8 cellular contexts compared by ENCODE assay signal in the genomic region with DNA sequence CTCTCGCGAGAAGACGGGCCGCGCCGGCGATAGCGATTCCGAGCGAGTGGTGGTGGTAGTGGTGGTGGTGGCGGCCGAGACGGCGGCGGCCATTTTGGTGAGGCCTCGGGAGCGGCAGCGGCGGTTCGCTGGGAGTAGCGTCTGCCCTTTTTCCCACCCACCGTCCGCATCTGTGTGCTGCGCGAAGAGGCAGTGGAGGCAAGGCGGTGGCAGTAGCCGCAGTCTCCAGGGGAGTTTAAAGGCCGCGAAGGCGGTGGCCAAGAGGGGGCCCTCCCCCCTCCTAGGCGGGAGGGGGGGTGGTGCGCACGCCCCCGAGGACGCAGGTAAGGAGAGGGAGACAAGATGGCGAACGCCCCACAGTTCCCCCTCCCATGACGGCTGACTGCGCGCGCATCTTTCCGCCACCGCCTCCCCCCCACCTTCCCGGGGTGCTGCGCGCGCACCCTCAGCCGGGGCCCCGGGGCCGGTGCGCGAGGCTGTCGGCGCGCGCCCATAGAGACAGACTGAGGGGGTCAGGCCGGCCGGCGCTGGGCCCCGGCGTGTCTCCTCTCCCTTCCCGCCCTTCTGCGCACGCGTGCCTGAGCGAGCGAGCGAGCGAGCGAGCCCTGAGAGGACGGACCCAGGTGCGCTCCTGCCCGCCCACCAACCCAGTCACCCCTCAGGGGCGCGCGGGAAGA. TPM values are rescaled to one million over a fixed set of nuclear protein-coding genes. Genes with fewer than 3 reads are reported as not detected.
A peak's percentile ranks its signal among the peaks of the same experiment; 100 is the strongest.
DNase-seq lines count a peak whose midpoint lies in the region; ATAC-seq and TF ChIP-seq lines count a peak whose summit lies in the region.

No MANE protein-coding gene starts in this region.

- H3K9me3 Mint-ChIP-seq in CD4-positive, alpha-beta T cell, result no peaks in the 10 kb centered on the region

- H3K4me3 ChIP-seq in right lobe of liver, result peak overlapping the region; percentile 93 to 98 (median 95)

- H3K27ac ChIP-seq in CD4-positive, alpha-beta T cell (ENCODE audit: low read depth, low read length), result peak overlapping the region; percentile 100
- peak overlapping the region; percentile 98 to 100 (median 100) for H3K27ac ChIP-seq in right lobe of liver

- no peaks in the 10 kb centered on the region for H3K27me3 Mint-ChIP-seq in CD4-positive, alpha-beta T cell

- peak overlapping the region; percentile 100 for H3K27ac Mint-ChIP-seq in CD4-positive, alpha-beta T cell

- H3K36me3 ChIP-seq in right lobe of liver, result peaks cover 0 to 28% (median 15%) of the 10 kb centered on the region in 4 donors

- CTCF ChIA-PET in CD4-positive, alpha-beta T cell (lab: Charles Lee), result interaction anchor here (1.3 to 2.2 kb wide), 3 partner anchors 39 to 70 kb away, joined by 5 to 16 read pairs (median 14); a partner anchor contains a TSS

- H3K4me1 Mint-ChIP-seq in CD4-positive, alpha-beta T cell (ENCODE audit: low read depth), result peaks cover 37% of the 10 kb centered on the region

- H3K36me3 Mint-ChIP-seq in CD4-positive, alpha-beta T cell (ENCODE audit: low read depth), result peaks cover 47% of the 10 kb centered on the region

- H3K4me3 Mint-ChIP-seq in CD4-positive, alpha-beta T cell, result peak overlapping the region; percentile 98

- H3K9me3 ChIP-seq in CD4-positive, alpha-beta T cell (ENCODE audit: control insufficient read depth, low read length), result no peaks in the 10 kb centered on the region
- no peaks in the 10 kb centered on the region for H3K9me3 ChIP-seq in right lobe of liver

- no peaks in the 10 kb centered on the region for H3K27me3 ChIP-seq in CD4-positive, alpha-beta T cell (ENCODE audit: control insufficient read depth, insufficient read depth, low read length)
- no peaks in the 10 kb centered on the region for H3K27me3 ChIP-seq in right lobe of liver

- POLR2A ChIA-PET in CD4-positive, alpha-beta T cell (lab: Charles Lee), result interaction anchor here (0.7 to 6.8 kb wide), 13 partner anchors 17 to 633 kb away, joined by 3 to 82 read pairs (median 6); a partner anchor contains a TSS

- H3K4me1 ChIP-seq in right lobe of liver, result peaks cover 0 to 21% (median 10%) of the 10 kb centered on the region in 4 donors

- peak; percentile 75 for ATAC-seq in CD4-positive, alpha-beta T cell (ENCODE audit: poor library complexity)
- peak; percentile 53 for ATAC-seq in GM19438 (IDR thresholded peaks at IDR 0.05; ENCODE audit: low read depth, unreplicated experiment)
- peak; percentile 64 for ATAC-seq in HG03565 (IDR thresholded peaks at IDR 0.05; ENCODE audit: unreplicated experiment)
- ATAC-seq in right lobe of liver, result peak; percentile 77 to 86 (median 84)

- TF ChIP-seq CTCF in CD4-positive, alpha-beta T cell (IDR thresholded peaks at IDR 0.05), result no peak
- no peak for TF ChIP-seq CTCF in right lobe of liver (IDR thresholded peaks at IDR 0.05)

- TF ChIP-seq POLR2A in right lobe of liver (IDR thresholded peaks at IDR 0.05), result peak; percentile 94

- intact Hi-C loops in CD4-positive, alpha-beta T cell (cut with DNase I, micrococcal nuclease), result loop anchor here (1.0 to 10.0 kb wide), 10 partner anchors 40 to 703 kb away; a partner anchor contains a TSS
- intact Hi-C loops in right lobe of liver (cut with DNase I), result no loop called here

- peak; percentile 97 to 100 (median 99) for DNase-seq in CD4-positive, alpha-beta T cell
- peak; percentile 60 for DNase-seq in NCI-H748 treated with DMSO at 0.1 percent for 48 hours (lab: John Stamatoyannopoulos, UW)
- DNase-seq in activated CD4-positive, alpha-beta T cell treated with anti-CD3 and anti-CD28 coated beads, Interleukin-2, amount 50 U/mL, for 4 hours, result peak; percentile 99
- peak; percentile 98 for DNase-seq in dermis blood vessel endothelial cell
- peak; percentile 95 to 99 (median 99) for DNase-seq in right lobe of liver
- peak; percentile 99 for DNase-seq in stimulated activated CD4-positive, alpha-beta T cell treated with anti-CD3 and anti-CD28 coated beads, Interleukin-4, amount 100 ng/mL, for 1 hour

- WGBS in right lobe of liver (ENCODE audit: insufficient coverage, low coverage, low lambda C conversion rate, missing lambda C conversion rate), result 0% methylated on average over 3 of the region's 76 CpGs

RNA-seq across cellular contexts. Expression of a gene that starts 0.7 kb away (rescaled TPM):
- 10 to 100 TPM; 59.5 to 60.1 TPM for total RNA-seq in CD4-positive, alpha-beta T cell
- total RNA-seq in dermis blood vessel endothelial cell (44.1 and 69.1 TPM in 2 replicates), right lobe of liver (10 to 100 TPM; 12.1 to 31.3 (median 22.6) TPM)

RNA-seq across cellular contexts. Expression of a gene that starts 40.0 kb away (rescaled TPM):
- total RNA-seq in CD4-positive, alpha-beta T cell, result 100 to 1,000 TPM; 162 to 163 TPM
- 20.6 and 20.7 TPM in 2 replicates for total RNA-seq in dermis blood vessel endothelial cell
- total RNA-seq in right lobe of liver, result 10 to 100 TPM; 13.0 to 26.2 (median 20.9) TPM

RNA-seq across cellular contexts. Expression of a gene that starts 47.5 kb away (rescaled TPM):
- total RNA-seq in CD4-positive, alpha-beta T cell, result 10 to 100 TPM; 50.2 to 51.7 TPM
- total RNA-seq in dermis blood vessel endothelial cell (8.0 and 14.4 TPM in 2 replicates), right lobe of liver (10 to 100 TPM; 12.8 to 23.0 (median 17.6) TPM)

RNA-seq across cellular contexts. Expression of a gene that starts 49.9 kb away (rescaled TPM):
- 10 to 100 TPM; 24.8 to 25.2 TPM for total RNA-seq in CD4-positive, alpha-beta T cell
- total RNA-seq in dermis blood vessel endothelial cell (20.1 and 21.4 TPM in 2 replicates), right lobe of liver (10 to 100 TPM; 17.1 to 22.1 (median 18.4) TPM)

Comparison
In these comparisons a context has a peak if more than half of its experiments do, and no peak if none do; other contexts are left out.
1. Peak in every context shown above with its lines: DNase-seq, ATAC-seq, H3K4me3 ChIP-seq and H3K27ac ChIP-seq.
2. intact Hi-C loops: an anchor here in CD4-positive, alpha-beta T cell (1.0 to 10.0 kb wide); none called in right lobe of liver.